In the genomic region with DNA sequence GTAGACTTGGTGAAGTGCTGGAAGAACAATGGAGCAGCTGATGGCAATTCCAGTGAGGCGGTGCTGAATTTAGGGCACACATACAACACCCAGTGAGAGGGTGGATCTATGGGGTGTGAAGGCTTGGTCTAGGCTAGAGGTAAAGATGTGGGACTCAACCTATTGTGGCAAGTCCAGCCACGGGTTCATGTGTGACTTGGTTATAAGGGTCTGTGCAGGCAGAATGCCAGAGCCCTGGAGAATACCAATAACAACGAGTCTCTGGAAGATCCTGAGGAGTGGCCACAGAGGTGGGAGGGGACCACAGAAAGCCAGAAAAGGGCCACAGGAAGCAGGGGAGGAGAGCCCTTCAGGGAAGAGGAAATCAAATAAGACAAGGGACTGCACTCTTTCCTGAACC, we compare ENCODE assay signal across 1 cellular context.
TF ChIP-seq lines count a peak whose summit lies in the region.

No MANE protein-coding gene starts in this region.

TF ChIP-seq in H1, 55 proteins besides CTCF, POLR2A, EP300 and RAD21:
- TF ChIP-seq ZNF274 (IDR thresholded peaks at IDR 0.05; ENCODE audit: borderline replicate concordance, extremely low read depth, low read length) (no peak), MAFK (IDR thresholded peaks at IDR 0.05; ENCODE audit: low read depth, low read length) (no peak), KDM1A (IDR thresholded peaks at IDR 0.05; ENCODE audit: borderline replicate concordance, low read length) (no peak), TCF12 (IDR thresholded peaks at IDR 0.05; ENCODE audit: low read depth, low read length) (no peak), RNF2 (IDR thresholded peaks at IDR 0.05; ENCODE audit: borderline replicate concordance, low read depth, low read length, missing control alignments, poor library complexity, severe bottlenecking) (no peak), RBBP5 (IDR thresholded peaks at IDR 0.05; ENCODE audit: borderline replicate concordance, low read depth, low read length) (no peak), CBX8 (IDR thresholded peaks at IDR 0.05; ENCODE audit: borderline replicate concordance, low read depth, low read length) (no peak), SUZ12 (IDR thresholded peaks at IDR 0.05; ENCODE audit: low read length) (no peak), SIRT6 (IDR thresholded peaks at IDR 0.05; ENCODE audit: low read length) (no peak)
- TF ChIP-seq, protein P1, sequence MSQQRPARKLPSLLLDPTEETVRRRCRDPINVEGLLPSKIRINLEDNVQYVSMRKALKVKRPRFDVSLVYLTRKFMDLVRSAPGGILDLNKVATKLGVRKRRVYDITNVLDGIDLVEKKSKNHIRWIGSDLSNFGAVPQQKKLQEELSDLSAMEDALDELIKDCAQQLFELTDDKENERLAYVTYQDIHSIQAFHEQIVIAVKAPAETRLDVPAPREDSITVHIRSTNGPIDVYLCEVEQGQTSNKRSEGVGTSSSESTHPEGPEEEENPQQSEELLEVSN (IDR thresholded peaks at IDR 0.05) = no peak
TF ChIP-seq in H1: peak in this region for 0.
